In genomic region chr1:174949645-174950044, GRCh38 we compare ENCODE assay signal across 2 cellular contexts.
A peak's percentile ranks its signal among the peaks of the same experiment; 100 is the strongest.
TF ChIP-seq lines count a peak whose summit lies in the region.

No MANE protein-coding gene starts in this region.

TF ChIP-seq in HepG2, 621 proteins besides CTCF, POLR2A, EP300 and RAD21:
- TF ChIP-seq MAFK (conservative IDR thresholded peaks at IDR 0.05 in 1 of 2, IDR thresholded peaks at IDR 0.05 in 1 of 2; ENCODE audit: low read length in 2 of 2) (peak in 1 of 2 experiments; percentile 51; a peak in 2 of 4 replicates), FOXK2 (IDR thresholded peaks at IDR 0.05) (no peak), ZNF260 (CRISPR knock-in tag; IDR thresholded peaks at IDR 0.05; ENCODE audit: borderline replicate concordance, low read depth) (no peak), ZBTB39 (CRISPR knock-in tag; IDR thresholded peaks at IDR 0.05) (no peak), MAFF (IDR thresholded peaks at IDR 0.05; ENCODE audit: low read depth, low read length) (0 out of 2 replicates have a peak, but pooled peaks have one; percentile 14), ZFP91 (CRISPR knock-in tag; IDR thresholded peaks at IDR 0.05; ENCODE audit: borderline replicate concordance) (no peak), ZNF7 (CRISPR knock-in tag; IDR thresholded peaks at IDR 0.05) (no peak)

TF ChIP-seq in K562, 482 proteins besides CTCF, POLR2A, EP300 and RAD21:
- no peak for TF ChIP-seq ZNF212 (CRISPR knock-in tag; IDR thresholded peaks at IDR 0.05)
- TF ChIP-seq TGIF2 (CRISPR knock-in tag; IDR thresholded peaks at IDR 0.05), result no peak
- peak; percentile 53; the same call in 1 of the 2 replicates for TF ChIP-seq ZNF316 (IDR thresholded peaks at IDR 0.05)
- TF ChIP-seq HIVEP1 (CRISPR knock-in tag; IDR thresholded peaks at IDR 0.05), result no peak
